17 cellular contexts compared by ENCODE assay signal in the genomic region with DNA sequence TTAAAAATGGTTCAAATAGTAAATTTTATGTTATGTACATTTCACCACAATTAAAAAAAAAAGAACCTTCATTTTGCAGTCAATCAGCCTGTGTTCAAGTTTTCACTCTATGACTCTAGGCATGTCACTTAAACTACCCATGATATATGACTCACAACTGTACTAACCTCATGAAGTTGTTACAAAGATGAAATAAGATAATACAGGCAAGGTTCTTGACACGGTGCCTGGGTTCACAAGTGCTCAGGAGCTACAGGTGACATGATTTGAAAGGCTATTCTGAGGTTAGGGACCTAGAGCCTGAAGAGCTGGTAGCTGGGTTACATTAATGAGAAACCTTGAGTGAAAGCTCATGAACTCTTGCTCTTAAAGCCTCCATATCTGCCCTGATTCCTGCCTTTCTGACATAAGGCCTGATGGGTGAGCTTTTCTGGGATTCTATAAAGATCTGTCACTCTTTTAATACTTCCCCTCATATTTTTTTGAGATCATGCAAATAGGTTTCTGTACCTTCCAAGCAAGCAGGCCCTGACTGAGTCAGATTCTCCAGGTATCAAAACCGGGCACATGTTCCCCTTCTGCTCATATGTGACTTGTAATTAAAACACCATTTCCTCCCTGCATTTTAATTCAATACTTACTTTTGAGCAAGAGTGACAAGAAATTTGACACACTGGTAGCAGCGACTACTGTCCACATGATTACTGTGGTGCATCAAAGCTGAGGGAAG. TPM values are rescaled to one million over a fixed set of nuclear protein-coding genes. Genes with fewer than 3 reads are reported as not detected.
DNase-seq lines count a peak whose midpoint lies in the region; ATAC-seq and TF ChIP-seq lines count a peak whose summit lies in the region.
"Had no signal": no experiment of that assay in that cellular context is flagged by ENCODE, and none has a peak within 500 bp of the region (broad histone marks: within the 10 kb centered on the region; RNA-seq: fewer than 3 reads in every experiment).

No MANE protein-coding gene starts in this region.

- H4K91ac ChIP-seq in neuronal stem cell (ENCODE audit: low read depth, low read length, poor library complexity) = no peak overlapping the region

- no peak overlapping the region for H3K23ac ChIP-seq in neuronal stem cell (ENCODE audit: low read depth, low read length, poor library complexity)

- H2BK15ac ChIP-seq in neuronal stem cell (ENCODE audit: low read length) = no peak overlapping the region

- H3K4me1 ChIP-seq in neuronal stem cell (ENCODE audit: control insufficient read depth in 2 of 2, insufficient read depth in 1 of 2, low read depth in 1 of 2, low read length in 2 of 2) = peaks cover 0 to 1% of the 10 kb centered on the region in 2 donors
- H3K4me1 ChIP-seq: sigmoid colon had no signal

- H3K9me3 ChIP-seq in neuronal stem cell (replicated peaks in 1 of 2; ENCODE audit: control insufficient read depth in 2 of 2, insufficient read depth in 1 of 2, low read depth in 1 of 2, low read length in 2 of 2) = no peaks in the 10 kb centered on the region
- H3K9me3 ChIP-seq: sigmoid colon had no signal

- no peak overlapping the region for H2BK120ac ChIP-seq in neuronal stem cell (ENCODE audit: low read depth, low read length)

- peak; percentile 4 for DNase-seq in NCI-H345 treated with DMSO at 0.1 percent for 48 hours (lab: John Stamatoyannopoulos, UW; ENCODE audit: unreplicated experiment)
- no peak for DNase-seq in NCI-H345 (lab: John Stamatoyannopoulos, UW)
- peak; percentile 22 for DNase-seq in NCI-H128 (lab: John Stamatoyannopoulos, UW; ENCODE audit: unreplicated experiment)
- DNase-seq in kidney tubule cell (ENCODE audit: low spot score) = peak; percentile 7
- DNase-seq in SKM-1 treated with dmso at 0.1 percent for 144 hours (lab: John Stamatoyannopoulos, UW; ENCODE audit: unreplicated experiment) = no peak
- no peak for DNase-seq in neuronal stem cell (ENCODE audit: low spot score)
- no peak for DNase-seq in brain microvascular endothelial cell
- DNase-seq: 8988T; activated CD8-positive, alpha-beta memory T cell treated with anti-CD3 and anti-CD28 coated beads for 24 hours; Calu3; effector CD4-positive, alpha-beta T cell; IMR-90; NCI-H1694 treated with DMSO at 0.1 percent for 48 hours; sigmoid colon; T-cell; trophoblast cell had no signal

- in situ Hi-C loops in brain microvascular endothelial cell (cut with HindIII; ENCODE audit: low pct_ligation_motif_present, low sequenced_read_pairs) = no loop called here

- no peak overlapping the region for H2BK5ac ChIP-seq in neuronal stem cell (ENCODE audit: low read length)

- no peak overlapping the region for H2AFZ ChIP-seq in neuronal stem cell (ENCODE audit: low read length)

- no peak overlapping the region for H3K9ac ChIP-seq in neuronal stem cell (ENCODE audit: low read depth, low read length, poor library complexity)

- H3K27ac ChIP-seq in neuronal stem cell (replicated peaks; ENCODE audit: low read length) = no peak overlapping the region
- no peak overlapping the region for H3K27ac ChIP-seq in brain microvascular endothelial cell
- H3K27ac ChIP-seq: sigmoid colon had no signal

- H4K8ac ChIP-seq in neuronal stem cell (ENCODE audit: low read depth, low read length) = no peak overlapping the region

- no peak for TF ChIP-seq CTCF in brain microvascular endothelial cell (IDR thresholded peaks at IDR 0.05; ENCODE audit: low read depth, low read length, missing control alignments)

- no CpG with 5 or more reads among the region's 3 CpGs for WGBS in neuronal stem cell (ENCODE audit: extremely low coverage in 2 of 2, insufficient read length in 2 of 2, insufficient replicate concordance in 1 of 2), 2 donors

- no peak overlapping the region for H3K4ac ChIP-seq in neuronal stem cell (ENCODE audit: low read length)

- H2AK5ac ChIP-seq in neuronal stem cell (ENCODE audit: low read depth, low read length) = no peak overlapping the region

- H3K27me3 ChIP-seq in neuronal stem cell (ENCODE audit: control insufficient read depth in 3 of 3, insufficient read depth in 3 of 3, low read depth in 1 of 3, low read length in 3 of 3) (no peaks in the 10 kb centered on the region), brain microvascular endothelial cell (replicated peaks) (no peaks in the 10 kb centered on the region)
- H3K27me3 ChIP-seq: sigmoid colon had no signal

- peak; percentile 79 for ATAC-seq in GM21619 (IDR thresholded peaks at IDR 0.05; ENCODE audit: unreplicated experiment)
- ATAC-seq: T-cell had no signal

- no peak overlapping the region for H3K14ac ChIP-seq in neuronal stem cell (ENCODE audit: low read length)

- H3K79me1 ChIP-seq in neuronal stem cell (ENCODE audit: low read depth, low read length) = no peaks in the 10 kb centered on the region

- H3K4me3 ChIP-seq in neuronal stem cell (ENCODE audit: low read length in 2 of 2) = no peak overlapping the region
- no peak overlapping the region for H3K4me3 ChIP-seq in brain microvascular endothelial cell (ENCODE audit: low read depth, low read length)
- H3K4me3 ChIP-seq: sigmoid colon had no signal

- H3K36me3 ChIP-seq in neuronal stem cell (replicated peaks in 1 of 2; ENCODE audit: control insufficient read depth in 2 of 2, insufficient read depth in 2 of 2, low read length in 2 of 2) = peaks cover 40 to 98% of the 10 kb centered on the region in 2 donors
- peaks cover 46% of the 10 kb centered on the region for H3K36me3 ChIP-seq in brain microvascular endothelial cell (replicated peaks)

- no peak overlapping the region for H2BK12ac ChIP-seq in neuronal stem cell (ENCODE audit: low read length)

- no peak overlapping the region for H3K4me2 ChIP-seq in neuronal stem cell (ENCODE audit: insufficient read depth, low read length, poor library complexity, severe bottlenecking)

- H3K18ac ChIP-seq in neuronal stem cell (ENCODE audit: low read length) = no peak overlapping the region

RNA-seq across cellular contexts. Expression of a gene that starts 34.0 kb away (rescaled TPM):
- polyA plus RNA-seq in neuronal stem cell (2013, experiment 1 of 2) = 17.1 TPM
- polyA plus RNA-seq in neuronal stem cell (2013, experiment 2 of 2) = 16.2 TPM

Comparison
In these comparisons a context has a peak if more than half of its experiments do, and no peak if none do; other contexts are left out.
1. DNase-seq: peak in NCI-H345 treated with DMSO at 0.1 percent for 48 hours (single experiment), NCI-H128 (single experiment) and kidney tubule cell (single experiment); none in NCI-H345 (single experiment), SKM-1 treated with dmso at 0.1 percent for 144 hours (single experiment), neuronal stem cell (single experiment) and brain microvascular endothelial cell (single experiment).